Comparison of ENCODE assay signal across 8 cellular contexts in genomic region chr14:22471545-22472121, GRCh38.
DNase-seq lines count a peak whose midpoint lies in the region; ATAC-seq and TF ChIP-seq lines count a peak whose summit lies in the region.

No MANE protein-coding gene starts in this region.

- H3K4me1 Mint-ChIP-seq in Caco-2 (ENCODE audit: low read depth, unreplicated experiment) (peaks cover 13% of the 10 kb centered on the region), endothelial cell (ENCODE audit: unreplicated experiment) (peaks cover 46% of the 10 kb centered on the region)
- H3K4me1 Mint-ChIP-seq in naive thymus-derived CD4-positive, alpha-beta T cell = peaks cover 0 to 30% (median 0%) of the 10 kb centered on the region in 7 donors
- no peaks in the 10 kb centered on the region for H3K4me1 Mint-ChIP-seq in T-helper 2 cell treated with Interferon-gamma antibody and Interleukin-4, amounts not matched to agents 5 μg/mL and 100 μg/mL, for 36 hours (ENCODE audit: low read depth)

- BruUV-seq in Caco-2 (replicated peaks; lab: Mats Ljungman, UMichigan) = no TSS peak

- no peaks in the 10 kb centered on the region for H3K27me3 ChIP-seq in Caco-2 (replicated peaks; ENCODE audit: control insufficient read depth, insufficient read depth, low read length)
- no peaks in the 10 kb centered on the region for H3K27me3 ChIP-seq in naive thymus-derived CD4-positive, alpha-beta T cell (ENCODE audit: control insufficient read depth in 2 of 2, insufficient read depth in 2 of 2, low read length in 2 of 2)

- intact Hi-C loops in Caco-2 (cut with micrococcal nuclease; ENCODE audit: unreplicated experiment) = loop anchor here (2.0 to 5.0 kb wide), 5 partner anchors 157 to 304 kb away; no protein-coding TSS in a partner anchor
- intact Hi-C loops in naive thymus-derived CD4-positive, alpha-beta T cell (cut with micrococcal nuclease) = no loop called here

- H3K36me3 Mint-ChIP-seq in Caco-2 (ENCODE audit: insufficient read depth, unreplicated experiment) = no peaks in the 10 kb centered on the region
- no peaks in the 10 kb centered on the region for H3K36me3 Mint-ChIP-seq in endothelial cell (ENCODE audit: low read depth, unreplicated experiment)
- H3K36me3 Mint-ChIP-seq in naive thymus-derived CD4-positive, alpha-beta T cell = no peaks in the 10 kb centered on the region
- H3K36me3 Mint-ChIP-seq in T-helper 2 cell treated with Interferon-gamma antibody and Interleukin-4, amounts not matched to agents 5 μg/mL and 100 μg/mL, for 36 hours (ENCODE audit: low read depth) = no peaks in the 10 kb centered on the region

- no peak overlapping the region for H3K27ac Mint-ChIP-seq in Caco-2 (ENCODE audit: unreplicated experiment)
- no peak overlapping the region for H3K27ac Mint-ChIP-seq in endothelial cell (ENCODE audit: unreplicated experiment)
- no peak overlapping the region for H3K27ac Mint-ChIP-seq in naive thymus-derived CD4-positive, alpha-beta T cell
- no peak overlapping the region for H3K27ac Mint-ChIP-seq in T-helper 2 cell treated with Interferon-gamma antibody and Interleukin-4, amounts not matched to agents 5 μg/mL and 100 μg/mL, for 36 hours

- H3K27me3 Mint-ChIP-seq in Caco-2 (ENCODE audit: insufficient read depth, unreplicated experiment) (no peaks in the 10 kb centered on the region), endothelial cell (ENCODE audit: unreplicated experiment) (peaks cover 5% of the 10 kb centered on the region)
- no peaks in the 10 kb centered on the region for H3K27me3 Mint-ChIP-seq in naive thymus-derived CD4-positive, alpha-beta T cell
- H3K27me3 Mint-ChIP-seq in T-helper 2 cell treated with Interferon-gamma antibody and Interleukin-4, amounts not matched to agents 5 μg/mL and 100 μg/mL, for 36 hours (ENCODE audit: low read depth) = no peaks in the 10 kb centered on the region

- H3K4me3 Mint-ChIP-seq in Caco-2 (ENCODE audit: unreplicated experiment) (no peak overlapping the region), endothelial cell (ENCODE audit: unreplicated experiment) (no peak overlapping the region)
- peak overlapping the region in 1 of 10 donors; percentile 42 for H3K4me3 Mint-ChIP-seq in naive thymus-derived CD4-positive, alpha-beta T cell
- H3K4me3 Mint-ChIP-seq in T-helper 2 cell treated with Interferon-gamma antibody and Interleukin-4, amounts not matched to agents 5 μg/mL and 100 μg/mL, for 36 hours = no peak overlapping the region

- H3K9me3 Mint-ChIP-seq in Caco-2 (ENCODE audit: unreplicated experiment) (no peaks in the 10 kb centered on the region), endothelial cell (ENCODE audit: unreplicated experiment) (no peaks in the 10 kb centered on the region)
- H3K9me3 Mint-ChIP-seq in naive thymus-derived CD4-positive, alpha-beta T cell = no peaks in the 10 kb centered on the region
- no peaks in the 10 kb centered on the region for H3K9me3 Mint-ChIP-seq in T-helper 2 cell treated with Interferon-gamma antibody and Interleukin-4, amounts not matched to agents 5 μg/mL and 100 μg/mL, for 36 hours

- ATAC-seq in naive thymus-derived CD4-positive, alpha-beta T cell = peak; percentile 29

- peak; percentile 64 to 69 for DNase-seq in Caco-2
- DNase-seq in NCI-H1105 treated with DMSO at 0.1 percent for 48 hours (lab: John Stamatoyannopoulos, UW) = peak; percentile 19
- peak; percentile 55 for DNase-seq in endothelial cell (ENCODE audit: low spot score)
- DNase-seq in naive thymus-derived CD4-positive, alpha-beta T cell = no peak
- DNase-seq in stimulated activated CD4-positive, alpha-beta T cell treated with anti-CD3 and anti-CD28 coated beads, Interleukin-4, amount 100 ng/mL, for 4 hours = no peak
- DNase-seq in NCI-H187 (lab: John Stamatoyannopoulos, UW) = no peak
- DNase-seq in GM19238 (ENCODE audit: insufficient read length, low spot score) = no peak
- DNase-seq in T-helper 2 cell treated with Interferon-gamma antibody and Interleukin-4, amounts not matched to agents 5 μg/mL and 100 μg/mL, for 36 hours (ENCODE audit: low spot score) = no peak

- no peak overlapping the region for H3K27ac ChIP-seq in naive thymus-derived CD4-positive, alpha-beta T cell (ENCODE audit: low read depth, low read length)

- peak; percentile 47 to 80 for TF ChIP-seq CTCF in Caco-2 (IDR thresholded peaks at IDR 0.05; ENCODE audit: insufficient read depth in 1 of 2, low read depth in 1 of 2, low read length in 1 of 2, severe bottlenecking in 1 of 2, unreplicated experiment in 1 of 2)
- TF ChIP-seq CTCF in endothelial cell (IDR thresholded peaks at IDR 0.05; ENCODE audit: unreplicated experiment) = peak; percentile 52

- H3K36me3 ChIP-seq in Caco-2 (ENCODE audit: control insufficient read depth, insufficient read depth, low read length) = no peaks in the 10 kb centered on the region
- no peaks in the 10 kb centered on the region for H3K36me3 ChIP-seq in naive thymus-derived CD4-positive, alpha-beta T cell (ENCODE audit: control insufficient read depth in 2 of 3, insufficient read depth in 3 of 3, low read length in 3 of 3)

- H3K9me3 ChIP-seq in Caco-2 = no peaks in the 10 kb centered on the region
- no peaks in the 10 kb centered on the region for H3K9me3 ChIP-seq in naive thymus-derived CD4-positive, alpha-beta T cell (ENCODE audit: control insufficient read depth in 2 of 3, low read length in 3 of 3)

- POLR2A ChIA-PET in Caco-2 (lab: Charles Lee) = no interaction called here
- POLR2A ChIA-PET in naive thymus-derived CD4-positive, alpha-beta T cell (lab: Charles Lee) = no interaction called here

- H3K4me3 ChIP-seq in Caco-2 (ENCODE audit: low read depth, low read length) = no peak overlapping the region
- no peak overlapping the region for H3K4me3 ChIP-seq in naive thymus-derived CD4-positive, alpha-beta T cell (ENCODE audit: low read length)

- CTCF ChIA-PET in Caco-2 (lab: Charles Lee) = interaction anchor here (0.5 to 2.5 kb wide), 17 partner anchors 11 to 1054 kb away, joined by 3 to 19 read pairs (median 3); no protein-coding TSS in a partner anchor
- CTCF ChIA-PET in naive thymus-derived CD4-positive, alpha-beta T cell (lab: Charles Lee) = no interaction called here

- H3K4me1 ChIP-seq in Caco-2 = peaks cover 4% of the 10 kb centered on the region; the same call in 1 of the 2 replicates
- no peaks in the 10 kb centered on the region for H3K4me1 ChIP-seq in naive thymus-derived CD4-positive, alpha-beta T cell (ENCODE audit: control insufficient read depth in 2 of 2, insufficient read depth in 2 of 2, low read length in 2 of 2)

Comparison
In these comparisons a context has a peak if more than half of its experiments do, and no peak if none do; other contexts are left out.
1. DNase-seq: peak in Caco-2 (2 of 2), NCI-H1105 treated with DMSO at 0.1 percent for 48 hours (single experiment) and endothelial cell (single experiment); none in naive thymus-derived CD4-positive, alpha-beta T cell (0 of 9), stimulated activated CD4-positive, alpha-beta T cell treated with anti-CD3 and anti-CD28 coated beads, Interleukin-4, amount 100 ng/mL, for 4 hours (0 of 2), NCI-H187 (0 of 2), GM19238 (single experiment) and T-helper 2 cell treated with Interferon-gamma antibody and Interleukin-4, amounts not matched to agents 5 μg/mL and 100 μg/mL, for 36 hours (single experiment).